In genomic region chr1:208203127-208203847, GRCh38 we compare ENCODE assay signal across 1 cellular context.
TF ChIP-seq lines count a peak whose summit lies in the region.

No MANE protein-coding gene starts in this region.

TF ChIP-seq in HEK293, 187 proteins besides CTCF, POLR2A, EP300 and RAD21 (continued from another document):
- TF ChIP-seq ZBTB6 (tag by site-specific recombination; IDR thresholded peaks at IDR 0.05) (no peak), ZNF558 (tag by site-specific recombination; IDR thresholded peaks at IDR 0.05) (no peak), ZFP41 (tag by site-specific recombination; IDR thresholded peaks at IDR 0.05; ENCODE audit: borderline replicate concordance) (no peak), TSHZ1 (tag by site-specific recombination; IDR thresholded peaks at IDR 0.05; ENCODE audit: borderline replicate concordance) (0 out of 2 replicates have a peak, but pooled peaks have one; percentile 27), ZNF580 (tag by site-specific recombination; IDR thresholded peaks at IDR 0.05) (0 out of 2 replicates have a peak, but pooled peaks have one; percentile 34), SP7 (tag by site-specific recombination; IDR thresholded peaks at IDR 0.05) (peak; percentile 48; the same call in 1 of the 2 replicates), OSR2 (tag by site-specific recombination; IDR thresholded peaks at IDR 0.05) (peak; percentile 96), ZNF488 (tag by site-specific recombination; IDR thresholded peaks at IDR 0.05) (no peak), SCRT2 (tag by site-specific recombination; IDR thresholded peaks at IDR 0.05) (peak; percentile 77), AEBP2 (tag by site-specific recombination; IDR thresholded peaks at IDR 0.05; ENCODE audit: borderline replicate concordance) (no peak), FEZF1 (tag by site-specific recombination; IDR thresholded peaks at IDR 0.05) (peak; percentile 69)
